ENCODE assay signal across 8 cellular contexts in genomic region chr3:176946169-176946568, GRCh38.
"Had no signal": no experiment of that assay in that cellular context is flagged by ENCODE, and none has a peak within 500 bp of the region (broad histone marks: within the 10 kb centered on the region; RNA-seq: fewer than 3 reads in every experiment).

No MANE protein-coding gene starts in this region.

- H3K36me3 Mint-ChIP-seq: IgD-negative memory B cell had no signal

- H3K27ac ChIP-seq: GM23248 had no signal

- H3K9ac ChIP-seq: GM23248 had no signal

- H3K27ac Mint-ChIP-seq: H9, IgD-negative memory B cell had no signal

- H3K4me3 ChIP-seq: GM23248 had no signal

- H3K9me3 Mint-ChIP-seq: H9, IgD-negative memory B cell had no signal

- H2AFZ ChIP-seq: GM23248 had no signal

- H3K4me1 Mint-ChIP-seq: IgD-negative memory B cell had no signal

- DNase-seq: GM23248, H9, HCEC 1CT, KG1 had no signal

- H3K4me3 Mint-ChIP-seq: H9, IgD-negative memory B cell had no signal

- FAIRE-seq: H1, H54, HTR-8/SVneo had no signal
